2 cellular contexts compared by ENCODE assay signal in genomic region chr17:27303734-27304133, GRCh38.
TF ChIP-seq lines count a peak whose summit lies in the region.

No MANE protein-coding gene starts in this region.

TF ChIP-seq in HEK293, 187 proteins besides CTCF, POLR2A, EP300 and RAD21 (continued from another document):
- TF ChIP-seq, protein P1, sequence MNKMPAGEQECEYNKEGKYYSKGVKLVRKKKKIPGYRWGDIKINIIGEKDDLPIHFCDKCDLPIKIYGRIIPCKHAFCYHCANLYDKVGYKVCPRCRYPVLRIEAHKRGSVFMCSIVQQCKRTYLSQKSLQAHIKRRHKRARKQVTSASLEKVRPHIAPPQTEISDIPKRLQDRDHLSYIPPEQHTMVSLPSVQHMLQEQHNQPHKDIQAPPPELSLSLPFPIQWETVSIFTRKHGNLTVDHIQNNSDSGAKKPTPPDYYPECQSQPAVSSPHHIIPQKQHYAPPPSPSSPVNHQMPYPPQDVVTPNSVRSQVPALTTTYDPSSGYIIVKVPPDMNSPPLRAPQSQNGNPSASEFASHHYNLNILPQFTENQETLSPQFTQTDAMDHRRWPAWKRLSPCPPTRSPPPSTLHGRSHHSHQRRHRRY (tag by site-specific recombination; IDR thresholded peaks at IDR 0.05) = no peak
- TF ChIP-seq, protein P2, sequence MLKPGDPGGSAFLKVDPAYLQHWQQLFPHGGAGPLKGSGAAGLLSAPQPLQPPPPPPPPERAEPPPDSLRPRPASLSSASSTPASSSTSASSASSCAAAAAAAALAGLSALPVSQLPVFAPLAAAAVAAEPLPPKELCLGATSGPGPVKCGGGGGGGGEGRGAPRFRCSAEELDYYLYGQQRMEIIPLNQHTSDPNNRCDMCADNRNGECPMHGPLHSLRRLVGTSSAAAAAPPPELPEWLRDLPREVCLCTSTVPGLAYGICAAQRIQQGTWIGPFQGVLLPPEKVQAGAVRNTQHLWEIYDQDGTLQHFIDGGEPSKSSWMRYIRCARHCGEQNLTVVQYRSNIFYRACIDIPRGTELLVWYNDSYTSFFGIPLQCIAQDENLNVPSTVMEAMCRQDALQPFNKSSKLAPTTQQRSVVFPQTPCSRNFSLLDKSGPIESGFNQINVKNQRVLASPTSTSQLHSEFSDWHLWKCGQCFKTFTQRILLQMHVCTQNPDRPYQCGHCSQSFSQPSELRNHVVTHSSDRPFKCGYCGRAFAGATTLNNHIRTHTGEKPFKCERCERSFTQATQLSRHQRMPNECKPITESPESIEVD (tag by site-specific recombination; IDR thresholded peaks at IDR 0.05) = peak; percentile 70
- TF ChIP-seq, protein P3, sequence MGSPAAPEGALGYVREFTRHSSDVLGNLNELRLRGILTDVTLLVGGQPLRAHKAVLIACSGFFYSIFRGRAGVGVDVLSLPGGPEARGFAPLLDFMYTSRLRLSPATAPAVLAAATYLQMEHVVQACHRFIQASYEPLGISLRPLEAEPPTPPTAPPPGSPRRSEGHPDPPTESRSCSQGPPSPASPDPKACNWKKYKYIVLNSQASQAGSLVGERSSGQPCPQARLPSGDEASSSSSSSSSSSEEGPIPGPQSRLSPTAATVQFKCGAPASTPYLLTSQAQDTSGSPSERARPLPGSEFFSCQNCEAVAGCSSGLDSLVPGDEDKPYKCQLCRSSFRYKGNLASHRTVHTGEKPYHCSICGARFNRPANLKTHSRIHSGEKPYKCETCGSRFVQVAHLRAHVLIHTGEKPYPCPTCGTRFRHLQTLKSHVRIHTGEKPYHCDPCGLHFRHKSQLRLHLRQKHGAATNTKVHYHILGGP (tag by site-specific recombination; IDR thresholded peaks at IDR 0.05) = peak; percentile 68
- TF ChIP-seq ZNF660 (tag by site-specific recombination; IDR thresholded peaks at IDR 0.05) (no peak), ZNF366 (tag by site-specific recombination; conservative IDR thresholded peaks at IDR 0.05) (0 out of 2 replicates have a peak, but pooled peaks have one; percentile 13), ZNF514 (tag by site-specific recombination; IDR thresholded peaks at IDR 0.05) (no peak), PRDM1 (tag by site-specific recombination; IDR thresholded peaks at IDR 0.05) (0 out of 2 replicates have a peak, but pooled peaks have one; percentile 22)

TF ChIP-seq in K562, 482 proteins besides CTCF, POLR2A, EP300 and RAD21:
- TF ChIP-seq PKNOX1 (IDR thresholded peaks at IDR 0.05) = 0 out of 2 replicates have a peak, but pooled peaks have one; percentile 9
- TF ChIP-seq ZNF766 (CRISPR knock-in tag; conservative IDR thresholded peaks at IDR 0.05) = no peak
TF ChIP-seq in K562: peak in this region for 1.
